In genomic region chr5:73591102-73591695, GRCh38 we compare ENCODE assay signal across 8 cellular contexts. TPM values are rescaled to one million over a fixed set of nuclear protein-coding genes. Genes with fewer than 3 reads are reported as not detected.
DNase-seq lines count a peak whose midpoint lies in the region; ATAC-seq, FAIRE-seq and TF ChIP-seq lines count a peak whose summit lies in the region.

No MANE protein-coding gene starts in this region.

- CTCF ChIA-PET in mammary epithelial cell (lab: Charles Lee; ENCODE audit: low non-redundant PET): interaction anchor here (0.5 to 0.7 kb wide), 4 partner anchors 101 to 750 kb away, joined by 3 to 6 read pairs (median 4); no protein-coding TSS in a partner anchor

- no peaks in the 10 kb centered on the region for H3K27me3 ChIP-seq in mammary epithelial cell (ENCODE audit: insufficient read depth, low read length)

- no peak overlapping the region for H3K4me2 ChIP-seq in mammary epithelial cell (ENCODE audit: insufficient read depth, low read depth, low read length)

- H2AFZ ChIP-seq in mammary epithelial cell (ENCODE audit: low read depth, low read length): no peak overlapping the region

- TF ChIP-seq POLR2A in NB4 (IDR thresholded peaks at IDR 0.05; ENCODE audit: extremely low read depth, insufficient read length): no peak

- FAIRE-seq in kidney (lab: Jason Lieb, UNC): peak; percentile 98

- H3K27ac ChIP-seq in mammary epithelial cell (ENCODE audit: insufficient read depth, low read depth, low read length) (no peak overlapping the region), kidney (ENCODE audit: low read depth in 2 of 2, low read length in 2 of 2) (no peak overlapping the region)

- H3K36me3 ChIP-seq in mammary epithelial cell (ENCODE audit: insufficient read depth, low read length) (no peaks in the 10 kb centered on the region), kidney (ENCODE audit: control insufficient read depth in 1 of 2, insufficient read depth in 2 of 2, low read length in 2 of 2) (no peaks in the 10 kb centered on the region)

- dilution Hi-C loops in mammary epithelial cell (cut with HindIII; ENCODE audit: low sequenced_read_pairs): loop anchor here (5.0 to 25.0 kb wide), 2 partner anchors 101 to 196 kb away; no protein-coding TSS in a partner anchor

- intact Hi-C loops in mammary epithelial cell (cut with micrococcal nuclease) (loop anchor here (1.0 to 5.0 kb wide), 5 partner anchors 102 to 1057 kb away; no protein-coding TSS in a partner anchor), kidney (cut with DNase I) (loop anchor here (5.0 kb wide), 1 partner anchor 201 kb away; no protein-coding TSS in a partner anchor)

- H4K20me1 ChIP-seq in mammary epithelial cell (ENCODE audit: insufficient read depth, low read length): no peaks in the 10 kb centered on the region

- no peaks in the 10 kb centered on the region for H3K79me2 ChIP-seq in mammary epithelial cell (ENCODE audit: insufficient read depth, low read length)

- TF ChIP-seq CTCF in NB4 (IDR thresholded peaks at IDR 0.05; ENCODE audit: low read depth, low read length): peak; percentile 40
- peak; percentile 71 to 86 for TF ChIP-seq CTCF in mammary epithelial cell (conservative IDR thresholded peaks at IDR 0.05 in 1 of 2, IDR thresholded peaks at IDR 0.05 in 1 of 2; ENCODE audit: extremely low read depth in 1 of 2, insufficient read depth in 1 of 2, low read depth in 1 of 2, low read length in 2 of 2)
- peak; percentile 89 for TF ChIP-seq CTCF in kidney (IDR thresholded peaks at IDR 0.05; ENCODE audit: borderline replicate concordance, extremely low read depth, insufficient read depth)

- H3K9ac ChIP-seq in mammary epithelial cell (ENCODE audit: insufficient read depth, low read length): no peak overlapping the region
- H3K9ac ChIP-seq in kidney (ENCODE audit: low read length in 2 of 2): no peak overlapping the region

- DNase-seq in DMS 273 (lab: John Stamatoyannopoulos, UW; ENCODE audit: unreplicated experiment): peak; percentile 89
- peak; percentile 77 for DNase-seq in NB4 (ENCODE audit: low read depth)
- DNase-seq in SK-MEL-5 (ENCODE audit: low read depth, low spot score): peak; percentile 83
- DNase-seq in mammary epithelial cell: peak; percentile 69
- no peak for DNase-seq in kidney
- DNase-seq in stimulated activated CD4-positive, alpha-beta T cell treated with anti-CD3 and anti-CD28 coated beads, Interleukin-4, amount 100 ng/mL, for 4 hours: peak; percentile 2

- H3K4me3 ChIP-seq in NB4 (ENCODE audit: low read depth, low read length) (no peak overlapping the region), mammary epithelial cell (replicated peaks in 1 of 3; ENCODE audit: insufficient read depth in 1 of 3, low read depth in 2 of 3, low read length in 3 of 3) (no peak overlapping the region), kidney (ENCODE audit: low read length in 2 of 2) (no peak overlapping the region)

- no peaks in the 10 kb centered on the region for H3K9me3 ChIP-seq in mammary epithelial cell (replicated peaks; ENCODE audit: insufficient read depth, low read length)
- H3K9me3 ChIP-seq in kidney (ENCODE audit: control insufficient read depth in 1 of 2, low read length in 2 of 2): no peaks in the 10 kb centered on the region

- peak; percentile 62 for ATAC-seq in GM21367 (IDR thresholded peaks at IDR 0.05; ENCODE audit: unreplicated experiment)
- no peak for ATAC-seq in GM21515 (IDR thresholded peaks at IDR 0.05; ENCODE audit: unreplicated experiment)

- WGBS in mammary epithelial cell (ENCODE audit: low coverage, missing lambda C conversion rate): 100% methylated on average over 1 of the region's 4 CpGs

- peaks cover 7% of the 10 kb centered on the region for H3K4me1 ChIP-seq in mammary epithelial cell (ENCODE audit: insufficient read depth, low read length)
- peaks cover 0 to 3% of the 10 kb centered on the region in 2 donors for H3K4me1 ChIP-seq in kidney (ENCODE audit: control insufficient read depth in 1 of 2, insufficient read depth in 1 of 2, low read depth in 1 of 2, low read length in 2 of 2)

- BruUV-seq in mammary epithelial cell (replicated peaks; lab: Mats Ljungman, UMichigan): no TSS peak

- in situ Hi-C loops in SK-MEL-5 (cut with HindIII; ENCODE audit: low pct_unique_long_range_greater_than_20kb, low sequenced_read_pairs) (no loop called here), mammary epithelial cell (cut with MboI; ENCODE audit: low sequenced_read_pairs in 2 of 2) (loop anchor here (5.0 to 25.0 kb wide), 2 partner anchors 201 to 1046 kb away; partner anchors contain the start of gene ENC1 (in 1 of the 2))

RNA-seq across cellular contexts. Expression of gene UTP15, which starts 25.7 kb away (rescaled TPM):
- total RNA-seq in SK-MEL-5 (2014; rRNA removed; shearing (Covaris generic)): 50.3 and 56.7 TPM in 2 replicates
- polyA plus RNA-seq in SK-MEL-5 (2015; cell fraction: cytosol; rRNA removed): 21.2 and 22.4 TPM in 2 replicates
- polyA plus RNA-seq in SK-MEL-5 (2015; cell fraction: nucleus; rRNA removed): 91.9 and 166 TPM in 2 replicates
- total RNA-seq in mammary epithelial cell (10 to 100 TPM; 38.7 to 41.5 TPM), kidney (16.4 TPM)
- polyA plus RNA-seq in mammary epithelial cell (15.7 TPM), kidney (ENCODE audit: insufficient read depth, low read depth, low replicate concordance) (4.5 TPM)
- 19.2 TPM for polyA minus RNA-seq in mammary epithelial cell

RNA-seq across cellular contexts. Expression of gene ANKRA2, which starts 25.8 kb away (rescaled TPM):
- 29.2 and 35.3 TPM in 2 replicates for total RNA-seq in SK-MEL-5 (2014; rRNA removed; shearing (Covaris generic))
- 13.0 TPM in 2 replicates for polyA plus RNA-seq in SK-MEL-5 (2015; cell fraction: cytosol; rRNA removed)
- polyA plus RNA-seq in SK-MEL-5 (2015; cell fraction: nucleus; rRNA removed): 79.3 and 126 TPM in 2 replicates
- 10 to 100 TPM; 17.5 to 25.3 TPM for total RNA-seq in mammary epithelial cell
- 6.3 TPM for polyA plus RNA-seq in mammary epithelial cell
- polyA minus RNA-seq in mammary epithelial cell: 2.4 TPM
- total RNA-seq in kidney: 22.3 TPM
- polyA plus RNA-seq in kidney (ENCODE audit: insufficient read depth, low read depth, low replicate concordance): 8.4 TPM

RNA-seq across cellular contexts. Expression of gene ARHGEF28, which starts 34.8 kb away (rescaled TPM):
- total RNA-seq in SK-MEL-5 (2014; rRNA removed; shearing (Covaris generic)): 0.27 and 0.63 TPM in 2 replicates
- polyA plus RNA-seq in SK-MEL-5 (2015; cell fraction: cytosol; rRNA removed): 0.11 and 0.19 TPM in 2 replicates
- polyA plus RNA-seq in SK-MEL-5 (2015; cell fraction: nucleus; rRNA removed): 0.37 and 1.1 TPM in 2 replicates
- total RNA-seq in mammary epithelial cell: 10 to 100 TPM; 74.0 to 96.1 TPM
- polyA plus RNA-seq in mammary epithelial cell: 7.5 TPM
- polyA minus RNA-seq in mammary epithelial cell: 49.6 TPM
- total RNA-seq in kidney: 66.3 TPM
- 21.9 TPM for polyA plus RNA-seq in kidney (ENCODE audit: insufficient read depth, low read depth, low replicate concordance)

Comparison
In these comparisons a context has a peak if more than half of its experiments do, and no peak if none do; other contexts are left out.
1. RNA of gene ARHGEF28, which starts 34.8 kb away (total RNA-seq): 74.0 to 96.1 TPM in mammary epithelial cell and 66.3 TPM in kidney (single experiment); 0.27 to 0.63 TPM in SK-MEL-5; every median in the first group is over 10 times any median in the second.
2. Peak in every context shown above with its lines, with median percentiles within 50 percentile points of each other: CTCF ChIP-seq.